7 cellular contexts compared by ENCODE assay signal in the genomic region with DNA sequence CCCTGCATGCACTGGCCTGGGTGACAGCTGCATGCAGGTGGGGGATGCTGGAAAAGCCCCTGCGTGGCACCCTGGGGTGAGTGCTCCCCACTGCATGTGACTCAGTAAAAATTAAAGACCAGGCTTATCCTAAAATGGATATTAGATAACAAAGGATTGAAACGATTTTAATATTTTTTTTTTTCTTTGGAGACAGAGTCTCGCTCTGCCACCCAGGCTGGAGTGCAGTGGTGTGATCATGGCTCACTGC.
"Had no signal": no experiment of that assay in that cellular context is flagged by ENCODE, and none has a peak within 500 bp of the region (broad histone marks: within the 10 kb centered on the region; RNA-seq: fewer than 3 reads in every experiment).

No MANE protein-coding gene starts in this region.

- ATAC-seq: GM23338 had no signal

- H3K4me3 Mint-ChIP-seq: GM23338, H9 had no signal

- H3K27ac Mint-ChIP-seq: GM23338 had no signal

- H2AFZ ChIP-seq: GM23338 had no signal

- H3K4me2 ChIP-seq: GM23338 had no signal

- H3K4me3 ChIP-seq: GM23338 had no signal

- FAIRE-seq: H1, H54, HTR-8/SVneo had no signal

- DNase-seq: H9, HCEC 1CT, IMR-90 had no signal
